In genomic region chr9:13933268-13933656, GRCh38 we compare ENCODE assay signal across 33 cellular contexts.
"Had no signal": no experiment of that assay in that cellular context is flagged by ENCODE, and none has a peak within 500 bp of the region (broad histone marks: within the 10 kb centered on the region; RNA-seq: fewer than 3 reads in every experiment).

No MANE protein-coding gene starts in this region.

- H3K36me3 Mint-ChIP-seq: activated naive CD8-positive, alpha-beta T cell; T-cell had no signal

- H3K27me3 ChIP-seq: brain microvascular endothelial cell, esophagus muscularis mucosa, foreskin keratinocyte, gastrocnemius medialis had no signal

- H3K27ac ChIP-seq: brain microvascular endothelial cell, esophagus muscularis mucosa, foreskin keratinocyte, gastrocnemius medialis, WERI-Rb-1 had no signal

- H3K4me3 Mint-ChIP-seq: activated B cell treated with CpG ODN at 0.5 μM for 24 hours; activated CD8-positive, alpha-beta T cell treated with anti-CD3 and anti-CD28 coated beads for 36 hours; activated naive CD8-positive, alpha-beta T cell; activated T-cell treated with anti-CD3 and anti-CD28 coated beads, Interleukin-2, amount 50 U/mL, for 4 hours; activated T-helper 17 cell treated with anti-CD3 and anti-CD28 coated beads, Interleukin-2, amount 50 U/mL, for 72 hours; effector memory CD8-positive, alpha-beta T cell; T-cell; T-helper 1 cell treated with Interleukin-12 subunit alpha and Interleukin-12 subunit beta and Interleukin-4 antibody, amounts not matched to agents 30 μg/mL and 1 μg/mL, for 36 hours had no signal

- ATAC-seq: activated CD4-positive, CD25-positive, alpha-beta regulatory T cell treated with anti-CD3 and anti-CD28 coated beads, Interleukin-2, amount 50 U/mL, for 24 hours; activated CD8-positive, alpha-beta T cell treated with anti-CD3 and anti-CD28 coated beads for 36 hours; activated T-cell treated with anti-CD3 and anti-CD28 coated beads, Interleukin-2, amount 50 U/mL, for 4 hours; activated T-helper 17 cell treated with anti-CD3 and anti-CD28 coated beads, Interleukin-2, amount 50 U/mL, for 72 hours; effector memory CD8-positive, alpha-beta T cell; foreskin keratinocyte; gastrocnemius medialis; T-cell had no signal

- DNase-seq: activated B cell treated with CpG ODN at 0.5 μM for 24 hours; activated CD4-positive, alpha-beta T cell treated with anti-CD3 and anti-CD28 coated beads for 48 hours; activated CD4-positive, alpha-beta T cell treated with anti-CD3 and anti-CD28 coated beads, Interleukin-2, amount 50 U/mL, for 1 hour; activated CD4-positive, alpha-beta T cell treated with anti-CD3 and anti-CD28 coated beads, Interleukin-2, amount 50 U/mL, for 48 hours; activated CD8-positive, alpha-beta memory T cell treated with anti-CD3 and anti-CD28 coated beads for 24 hours; activated CD8-positive, alpha-beta T cell treated with anti-CD3 and anti-CD28 coated beads for 36 hours; activated effector memory CD4-positive, alpha-beta T cell treated with Interleukin-2 at 50 U/mL for 16 hours; activated gamma-delta T cell treated with Interleukin-2 at 50 U/mL for 16 hours; activated naive CD4-positive, alpha-beta T cell treated with anti-CD3 and anti-CD28 coated beads, Interleukin-2, amount 50 U/mL, for 16 hours; activated naive CD4-positive, alpha-beta T cell treated with Interleukin-2 at 50 U/mL for 16 hours; activated T-cell treated with anti-CD3 and anti-CD28 coated beads, Interleukin-2, amount 50 U/mL, for 4 hours; amniotic stem cell; anterior cingulate cortex; brain microvascular endothelial cell; caudate nucleus; cortex of kidney; dermis blood vessel endothelial cell; effector CD4-positive, alpha-beta T cell; effector memory CD8-positive, alpha-beta T cell; erythroblast; foreskin keratinocyte; gastrocnemius medialis; T-cell; T-helper 9 cell; WERI-Rb-1 had no signal

- H3K4me1 Mint-ChIP-seq: activated B cell treated with CpG ODN at 0.5 μM for 24 hours; activated T-helper 17 cell treated with anti-CD3 and anti-CD28 coated beads, Interleukin-2, amount 50 U/mL, for 72 hours; T-cell had no signal

- H3K4me3 ChIP-seq: esophagus muscularis mucosa, gastrocnemius medialis had no signal

- H3K27ac Mint-ChIP-seq: activated B cell treated with CpG ODN at 0.5 μM for 24 hours; activated CD8-positive, alpha-beta T cell treated with anti-CD3 and anti-CD28 coated beads for 36 hours; activated naive CD8-positive, alpha-beta T cell; activated T-helper 17 cell treated with anti-CD3 and anti-CD28 coated beads, Interleukin-2, amount 50 U/mL, for 72 hours; effector memory CD8-positive, alpha-beta T cell; T-cell; T-helper 1 cell treated with Interleukin-12 subunit alpha and Interleukin-12 subunit beta and Interleukin-4 antibody, amounts not matched to agents 30 μg/mL and 1 μg/mL, for 36 hours had no signal

- H3K9me3 ChIP-seq: esophagus muscularis mucosa, gastrocnemius medialis had no signal

- H3K27me3 Mint-ChIP-seq: activated B cell treated with CpG ODN at 0.5 μM for 24 hours; activated CD8-positive, alpha-beta T cell treated with anti-CD3 and anti-CD28 coated beads for 36 hours; activated naive CD8-positive, alpha-beta T cell; activated T-helper 17 cell treated with anti-CD3 and anti-CD28 coated beads, Interleukin-2, amount 50 U/mL, for 72 hours; effector memory CD8-positive, alpha-beta T cell; T-cell had no signal

- H3K9me3 Mint-ChIP-seq: activated T-cell treated with anti-CD3 and anti-CD28 coated beads, Interleukin-2, amount 50 U/mL, for 4 hours; activated T-helper 17 cell treated with anti-CD3 and anti-CD28 coated beads, Interleukin-2, amount 50 U/mL, for 72 hours had no signal

- H3K4me1 ChIP-seq: foreskin keratinocyte had no signal

- H3K36me3 ChIP-seq: brain microvascular endothelial cell, esophagus muscularis mucosa, gastrocnemius medialis, WERI-Rb-1 had no signal

- FAIRE-seq: astrocyte, bronchial epithelial cell, colon had no signal
